Comparison of ENCODE assay signal across 8 cellular contexts in genomic region chr7:98021588-98022351, GRCh38. TPM values are rescaled to one million over a fixed set of nuclear protein-coding genes. Genes with fewer than 3 reads are reported as not detected.
A peak's percentile ranks its signal among the peaks of the same experiment; 100 is the strongest.
DNase-seq lines count a peak whose midpoint lies in the region; ATAC-seq, FAIRE-seq and TF ChIP-seq lines count a peak whose summit lies in the region.

No MANE protein-coding gene starts in this region.

- no peaks in the 10 kb centered on the region for H3K36me3 ChIP-seq in mammary epithelial cell (ENCODE audit: insufficient read depth, low read length)
- no peaks in the 10 kb centered on the region for H3K36me3 ChIP-seq in kidney (ENCODE audit: control insufficient read depth in 1 of 2, insufficient read depth in 2 of 2, low read length in 2 of 2)

- H3K9me3 ChIP-seq in mammary epithelial cell (replicated peaks; ENCODE audit: insufficient read depth, low read length), result no peaks in the 10 kb centered on the region
- H3K9me3 ChIP-seq in kidney (ENCODE audit: control insufficient read depth in 1 of 2, low read length in 2 of 2), result no peaks in the 10 kb centered on the region

- H3K27me3 ChIP-seq in mammary epithelial cell (ENCODE audit: insufficient read depth, low read length), result no peaks in the 10 kb centered on the region

- ATAC-seq in GM18498 (IDR thresholded peaks at IDR 0.05; ENCODE audit: unreplicated experiment), result peak; percentile 84
- ATAC-seq in HG03095 (IDR thresholded peaks at IDR 0.05; ENCODE audit: unreplicated experiment), result peak; percentile 76
- ATAC-seq in GM18861 (IDR thresholded peaks at IDR 0.05; ENCODE audit: unreplicated experiment), result no peak

- FAIRE-seq in kidney (lab: Jason Lieb, UNC), result no peak

- no peaks in the 10 kb centered on the region for H3K79me2 ChIP-seq in mammary epithelial cell (ENCODE audit: insufficient read depth, low read length)

- TF ChIP-seq CTCF in mammary epithelial cell (conservative IDR thresholded peaks at IDR 0.05 in 1 of 2, IDR thresholded peaks at IDR 0.05 in 1 of 2; ENCODE audit: extremely low read depth in 1 of 2, insufficient read depth in 1 of 2, low read depth in 1 of 2, low read length in 2 of 2) (peak; percentile 84 to 97), kidney (IDR thresholded peaks at IDR 0.05; ENCODE audit: borderline replicate concordance, extremely low read depth, insufficient read depth) (peak; percentile 83)

- H3K9ac ChIP-seq in mammary epithelial cell (ENCODE audit: insufficient read depth, low read length) (no peak overlapping the region), kidney (ENCODE audit: low read length in 2 of 2) (no peak overlapping the region)

- intact Hi-C loops in mammary epithelial cell (cut with micrococcal nuclease), result loop anchor here (1.0 kb wide), 4 partner anchors 85 to 220 kb away; partner anchors contain the start of gene LMTK2
- intact Hi-C loops in kidney (cut with DNase I), result loop anchor here (5.0 kb wide), 1 partner anchor 146 kb away; no protein-coding TSS in a partner anchor

- no peaks in the 10 kb centered on the region for H4K20me1 ChIP-seq in mammary epithelial cell (ENCODE audit: insufficient read depth, low read length)

- H3K4me1 ChIP-seq in mammary epithelial cell (ENCODE audit: insufficient read depth, low read length) (no peaks in the 10 kb centered on the region), kidney (ENCODE audit: control insufficient read depth in 1 of 2, insufficient read depth in 1 of 2, low read depth in 1 of 2, low read length in 2 of 2) (no peaks in the 10 kb centered on the region)

- CTCF ChIA-PET in mammary epithelial cell (lab: Charles Lee; ENCODE audit: low non-redundant PET), result interaction anchor here (0.6 to 0.8 kb wide), 6 partner anchors 89 to 155 kb away, joined by 3 to 8 read pairs (median 4); no protein-coding TSS in a partner anchor

- H3K4me2 ChIP-seq in mammary epithelial cell (ENCODE audit: insufficient read depth, low read depth, low read length), result no peak overlapping the region

- BruUV-seq in mammary epithelial cell (replicated peaks; lab: Mats Ljungman, UMichigan), result no TSS peak

- DNase-seq in NCI-H2196 treated with DMSO at 0.1 percent for 48 hours (lab: John Stamatoyannopoulos, UW; ENCODE audit: unreplicated experiment), result peak; percentile 18
- peak; percentile 62 to 78 (median 70) for DNase-seq in activated CD4-positive, CD25-positive, alpha-beta regulatory T cell (lab: John Stamatoyannopoulos, UW)
- DNase-seq in mammary epithelial cell, result peak; percentile 49
- DNase-seq in kidney, result peak; percentile 87
- peak; percentile 77 for DNase-seq in stimulated activated CD4-positive, alpha-beta T cell treated with anti-CD3 and anti-CD28 coated beads, Interleukin-1b, Interleukin-23, amount 100 ng/mL, for 48 hours

- H3K27ac ChIP-seq in mammary epithelial cell (ENCODE audit: insufficient read depth, low read depth, low read length) (no peak overlapping the region), kidney (ENCODE audit: low read depth in 2 of 2, low read length in 2 of 2) (no peak overlapping the region)

- WGBS in mammary epithelial cell (ENCODE audit: low coverage, missing lambda C conversion rate), result 18% methylated on average over 18 of the region's 18 CpGs

- dilution Hi-C loops in mammary epithelial cell (cut with HindIII; ENCODE audit: low sequenced_read_pairs), result loop anchor here (5.0 kb wide), 1 partner anchor 141 kb away; no protein-coding TSS in a partner anchor

- H3K4me3 ChIP-seq in mammary epithelial cell (replicated peaks in 1 of 3; ENCODE audit: insufficient read depth in 1 of 3, low read depth in 2 of 3, low read length in 3 of 3), result no peak overlapping the region
- no peak overlapping the region for H3K4me3 ChIP-seq in kidney (ENCODE audit: low read length in 2 of 2)

- in situ Hi-C loops in mammary epithelial cell (cut with MboI; ENCODE audit: low sequenced_read_pairs in 2 of 2), result loop anchor here (5.0 kb wide), 1 partner anchor 141 kb away; no protein-coding TSS in a partner anchor

- no peak overlapping the region for H2AFZ ChIP-seq in mammary epithelial cell (ENCODE audit: low read depth, low read length)

RNA-seq across cellular contexts. Expression of gene OCM2, which starts 31.8 kb away (rescaled TPM):
- total RNA-seq in mammary epithelial cell, result not detected
- polyA plus RNA-seq in mammary epithelial cell, result not detected
- not detected for polyA minus RNA-seq in mammary epithelial cell
- not detected for total RNA-seq in kidney
- not detected for polyA plus RNA-seq in kidney (ENCODE audit: insufficient read depth, low read depth, low replicate concordance)

Comparison
In these comparisons a context has a peak if more than half of its experiments do, and no peak if none do; other contexts are left out.
1. DNase-seq: peak in every context shown above with its lines; median percentile 87 in kidney; 77 in stimulated activated CD4-positive, alpha-beta T cell treated with anti-CD3 and anti-CD28 coated beads, Interleukin-1b, Interleukin-23, amount 100 ng/mL, for 48 hours; 70 in activated CD4-positive, CD25-positive, alpha-beta regulatory T cell; 49 in mammary epithelial cell; 18 in NCI-H2196 treated with DMSO at 0.1 percent for 48 hours.